In genomic region chr14:75960219-75960618, GRCh38 we compare ENCODE assay signal across 14 cellular contexts. TPM values are rescaled to one million over a fixed set of nuclear protein-coding genes. Genes with fewer than 3 reads are reported as not detected.
DNase-seq lines count a peak whose midpoint lies in the region; ATAC-seq, FAIRE-seq and TF ChIP-seq lines count a peak whose summit lies in the region.
"Had no signal": no experiment of that assay in that cellular context is flagged by ENCODE, and none has a peak within 500 bp of the region (broad histone marks: within the 10 kb centered on the region; RNA-seq: fewer than 3 reads in every experiment).

No MANE protein-coding gene starts in this region.

- POLR2A ChIA-PET in CD8-positive, alpha-beta memory T cell (lab: Charles Lee): no interaction called here

- no peak overlapping the region for H3K4me2 ChIP-seq in neural progenitor cell

- no peaks in the 10 kb centered on the region for H3K4me1 Mint-ChIP-seq in CD8-positive, alpha-beta memory T cell
- H3K4me1 Mint-ChIP-seq in neural progenitor cell: no peaks in the 10 kb centered on the region
- H3K4me1 Mint-ChIP-seq: CD4-positive, CD25-positive, alpha-beta regulatory T cell had no signal

- no peaks in the 10 kb centered on the region for H4K20me1 ChIP-seq in neural progenitor cell (ENCODE audit: low read depth)

- no peaks in the 10 kb centered on the region for H3K27me3 Mint-ChIP-seq in CD8-positive, alpha-beta memory T cell
- H3K27me3 Mint-ChIP-seq in neural progenitor cell (ENCODE audit: insufficient read depth, low read depth): peaks cover 3% of the 10 kb centered on the region
- H3K27me3 Mint-ChIP-seq: activated CD4-positive, alpha-beta memory T cell treated with anti-CD3 and anti-CD28 coated beads for 36 hours; CD4-positive, CD25-positive, alpha-beta regulatory T cell had no signal

- no peaks in the 10 kb centered on the region for H3K79me2 ChIP-seq in neural progenitor cell (ENCODE audit: low read depth)

- no peak overlapping the region for H3K4me3 Mint-ChIP-seq in CD8-positive, alpha-beta memory T cell
- no peak overlapping the region for H3K4me3 Mint-ChIP-seq in neural progenitor cell
- H3K4me3 Mint-ChIP-seq: activated CD4-positive, alpha-beta memory T cell treated with anti-CD3 and anti-CD28 coated beads for 36 hours; CD4-positive, CD25-positive, alpha-beta regulatory T cell had no signal

- no peaks in the 10 kb centered on the region for H3K9me3 Mint-ChIP-seq in CD8-positive, alpha-beta memory T cell
- no peaks in the 10 kb centered on the region for H3K9me3 Mint-ChIP-seq in neural progenitor cell
- H3K9me3 Mint-ChIP-seq: activated CD4-positive, alpha-beta memory T cell treated with anti-CD3 and anti-CD28 coated beads for 36 hours; CD4-positive, CD25-positive, alpha-beta regulatory T cell had no signal

- H2AFZ ChIP-seq in neural progenitor cell (replicated peaks): no peak overlapping the region

- H3K4me3 ChIP-seq in CD8-positive, alpha-beta memory T cell (ENCODE audit: low read length): no peak overlapping the region
- H3K4me3 ChIP-seq in neural progenitor cell: no peak overlapping the region
- H3K4me3 ChIP-seq: adrenal gland, dorsolateral prefrontal cortex had no signal

- CTCF ChIA-PET in CD8-positive, alpha-beta memory T cell (lab: Charles Lee): no interaction called here

- DNase-seq in GM12891 (ENCODE audit: insufficient read length, low spot score): no peak
- peak; percentile 50 for DNase-seq in epidermal melanocyte (ENCODE audit: insufficient read length, low spot score)
- DNase-seq in CD8-positive, alpha-beta memory T cell: no peak
- no peak for DNase-seq in RKO (ENCODE audit: low spot score)
- DNase-seq in superior temporal gyrus (ENCODE audit: extremely low spot score): no peak
- DNase-seq in neural progenitor cell (ENCODE audit: low spot score): no peak
- DNase-seq: activated CD4-positive, alpha-beta memory T cell treated with anti-CD3 and anti-CD28 coated beads for 36 hours; CD4-positive, CD25-positive, alpha-beta regulatory T cell; dorsolateral prefrontal cortex; NCI-H1436 treated with DMSO at 0.1 percent for 48 hours; T-helper 1 cell had no signal

- peaks cover 0 to 25% (median 17%) of the 10 kb centered on the region in 3 donors for H3K36me3 Mint-ChIP-seq in CD8-positive, alpha-beta memory T cell
- H3K36me3 Mint-ChIP-seq in neural progenitor cell: peaks cover 14% of the 10 kb centered on the region
- H3K36me3 Mint-ChIP-seq: activated CD4-positive, alpha-beta memory T cell treated with anti-CD3 and anti-CD28 coated beads for 36 hours had no signal

- ATAC-seq in GM19463 (IDR thresholded peaks at IDR 0.05; ENCODE audit: unreplicated experiment): peak; percentile 73
- ATAC-seq in HG03025 (IDR thresholded peaks at IDR 0.05; ENCODE audit: low FRiP score, unreplicated experiment): peak; percentile 53

- FAIRE-seq in GM12891 (lab: Jason Lieb, UNC): peak; percentile 84

- H3K27ac ChIP-seq in CD8-positive, alpha-beta memory T cell (ENCODE audit: low read depth, low read length): no peak overlapping the region
- no peak overlapping the region for H3K27ac ChIP-seq in neural progenitor cell
- H3K27ac ChIP-seq: adrenal gland, dorsolateral prefrontal cortex had no signal

- no peak for TF ChIP-seq POLR2A in GM12891 (IDR thresholded peaks at IDR 0.05; ENCODE audit: low read depth, low read length)

- TF ChIP-seq CTCF in neural progenitor cell (IDR thresholded peaks at IDR 0.05): no peak

- H3K36me3 ChIP-seq in CD8-positive, alpha-beta memory T cell (ENCODE audit: insufficient read depth, low read length): no peaks in the 10 kb centered on the region
- H3K36me3 ChIP-seq in neural progenitor cell: no peaks in the 10 kb centered on the region

- H3F3A ChIP-seq in neural progenitor cell (ENCODE audit: low read depth): no peaks in the 10 kb centered on the region

- no peak overlapping the region for H3K9ac ChIP-seq in neural progenitor cell

- no peak overlapping the region for H3K27ac Mint-ChIP-seq in CD8-positive, alpha-beta memory T cell
- no peak overlapping the region for H3K27ac Mint-ChIP-seq in neural progenitor cell
- H3K27ac Mint-ChIP-seq: activated CD4-positive, alpha-beta memory T cell treated with anti-CD3 and anti-CD28 coated beads for 36 hours; CD4-positive, CD25-positive, alpha-beta regulatory T cell had no signal

- no peaks in the 10 kb centered on the region for H3K4me1 ChIP-seq in CD8-positive, alpha-beta memory T cell (ENCODE audit: insufficient read depth, low read length)
- H3K4me1 ChIP-seq in neural progenitor cell: no peaks in the 10 kb centered on the region
- H3K4me1 ChIP-seq: adrenal gland had no signal

- H3K9me3 ChIP-seq in CD8-positive, alpha-beta memory T cell (ENCODE audit: low read length): no peaks in the 10 kb centered on the region
- H3K9me3 ChIP-seq in neural progenitor cell (ENCODE audit: low read depth): no peaks in the 10 kb centered on the region
- H3K9me3 ChIP-seq: adrenal gland had no signal

- no peaks in the 10 kb centered on the region for H3K27me3 ChIP-seq in CD8-positive, alpha-beta memory T cell (ENCODE audit: insufficient read depth, low read length, poor library complexity, severe bottlenecking)
- no peaks in the 10 kb centered on the region for H3K27me3 ChIP-seq in neural progenitor cell
- H3K27me3 ChIP-seq: adrenal gland, dorsolateral prefrontal cortex had no signal

TF ChIP-seq in GM12891, 5 proteins besides CTCF, POLR2A, EP300 and RAD21:
- TF ChIP-seq POLR2AphosphoS5 (IDR thresholded peaks at IDR 0.05; ENCODE audit: low read depth, low read length): no peak

RNA-seq across cellular contexts. Expression of gene TGFB3, which starts 21.6 kb away (rescaled TPM):
- polyA plus RNA-seq in GM12891 (2012; ENCODE audit: low read depth, missing spikeins): 1.1 TPM
- 1 to 10 TPM; 2.6 to 2.8 TPM for total RNA-seq in CD8-positive, alpha-beta memory T cell
- 0.32 TPM for polyA plus RNA-seq in CD8-positive, alpha-beta memory T cell
- 0.12 TPM in 1 of 2 replicates, not detected in the other for total RNA-seq in neural progenitor cell (ENCODE audit: low replicate concordance)

RNA-seq across cellular contexts. Expression of gene IFT43, which starts 25.3 kb away (rescaled TPM):
- 17.6 TPM for polyA plus RNA-seq in GM12891 (2012; ENCODE audit: low read depth, missing spikeins)
- 10 to 100 TPM; 12.6 to 14.4 TPM for total RNA-seq in CD8-positive, alpha-beta memory T cell
- 14.2 TPM for polyA plus RNA-seq in CD8-positive, alpha-beta memory T cell
- 34.9 and 36.8 TPM in 2 replicates for total RNA-seq in neural progenitor cell (ENCODE audit: low replicate concordance)
